5 cellular contexts compared by ENCODE assay signal in genomic region chr12:122258462-122258861, GRCh38. TPM values are rescaled to one million over a fixed set of nuclear protein-coding genes. Genes with fewer than 3 reads are reported as not detected.
"Had no signal": no experiment of that assay in that cellular context is flagged by ENCODE, and none has a peak within 500 bp of the region (broad histone marks: within the 10 kb centered on the region; RNA-seq: fewer than 3 reads in every experiment).

No MANE protein-coding gene starts in this region.

RNA-seq across cellular contexts. Expression of gene B3GNT4, which starts 55.0 kb away (rescaled TPM):
- total RNA-seq: aorta, body of pancreas, gastroesophageal sphincter, glomerular endothelial cell, heart right ventricle had no signal
